Comparison of ENCODE assay signal across 22 cellular contexts in genomic region chr4:148101235-148101634, GRCh38.
"Had no signal": no experiment of that assay in that cellular context is flagged by ENCODE, and none has a peak within 500 bp of the region (broad histone marks: within the 10 kb centered on the region; RNA-seq: fewer than 3 reads in every experiment).

No MANE protein-coding gene starts in this region.

- H3K36me3 Mint-ChIP-seq: natural killer cell, neural progenitor cell had no signal

- ATAC-seq: left colon, left lung, lower lobe of right lung, natural killer cell, psoas muscle, right lobe of liver had no signal

- H3K27ac Mint-ChIP-seq: naive B cell, natural killer cell, neural progenitor cell had no signal

- DNase-seq: hippocampal formation; kidney glomerular epithelial cell; left colon; left lung; lower lobe of right lung; mammary epithelial cell; mesenchymal stem cell; naive B cell; natural killer cell; nephron progenitor cell; occipital lobe; psoas muscle; right lobe of liver; stimulated activated CD4-positive, alpha-beta T cell treated with anti-CD3 and anti-CD28 coated beads, Interleukin-2, amount 100 ng/mL, for 24 hours; stimulated activated CD4-positive, alpha-beta T cell treated with anti-CD3 and anti-CD28 coated beads, Interleukin-4, amount 100 ng/mL, for 1 hour; stimulated activated naive CD4-positive, alpha-beta T cell; stomach; testis; thyroid gland; transverse colon; upper lobe of left lung had no signal

- H3K9me3 Mint-ChIP-seq: naive B cell, natural killer cell had no signal

- H3K27me3 Mint-ChIP-seq: naive B cell had no signal

- H3K4me3 Mint-ChIP-seq: naive B cell, natural killer cell, nephron progenitor cell, neural progenitor cell had no signal
